Comparison of ENCODE assay signal across 9 cellular contexts in genomic region chr9:78439866-78440830, GRCh38.
DNase-seq lines count a peak whose midpoint lies in the region; ATAC-seq and TF ChIP-seq lines count a peak whose summit lies in the region.
"Had no signal": no experiment of that assay in that cellular context is flagged by ENCODE, and none has a peak within 500 bp of the region (broad histone marks: within the 10 kb centered on the region; RNA-seq: fewer than 3 reads in every experiment).

No MANE protein-coding gene starts in this region.

- no peak overlapping the region for H3K9ac ChIP-seq in IMR-90 (ENCODE audit: low read depth, low read length)

- H3K4me1 ChIP-seq in BE2C (no peaks in the 10 kb centered on the region; the same call in 1 of the 2 replicates), IMR-90 (ENCODE audit: control insufficient read depth, insufficient read depth, low read length) (no peaks in the 10 kb centered on the region)
- H3K4me1 ChIP-seq: foreskin keratinocyte had no signal

- H3K27me3 ChIP-seq in BE2C (no peaks in the 10 kb centered on the region), IMR-90 (ENCODE audit: control insufficient read depth, insufficient read depth, low read length) (peaks cover 12% of the 10 kb centered on the region)

- peak overlapping the region; percentile 49 for H2BK120ac ChIP-seq in IMR-90 (ENCODE audit: low read depth, low read length)

- H2BK15ac ChIP-seq in IMR-90 (ENCODE audit: low read depth, low read length): no peak overlapping the region

- H3K4me2 ChIP-seq in IMR-90 (ENCODE audit: low read depth, low read length): peak overlapping the region; percentile 28; the same call in 1 of the 2 replicates

- H3K79me1 ChIP-seq in IMR-90 (ENCODE audit: low read depth in 1 of 2, low read length in 2 of 2): no peaks in the 10 kb centered on the region

- peak overlapping the region; percentile 13; the same call in 1 of the 2 replicates for H3K4ac ChIP-seq in IMR-90 (ENCODE audit: low read depth, low read length)

- H2AK5ac ChIP-seq in IMR-90 (ENCODE audit: low read depth, low read length): no peak overlapping the region

- peak overlapping the region; percentile 84 for H2AFZ ChIP-seq in IMR-90 (replicated peaks; ENCODE audit: low read length, poor library complexity)

- no peak overlapping the region for H3K27ac ChIP-seq in IMR-90 (ENCODE audit: insufficient read depth, low read length)
- H3K27ac ChIP-seq: foreskin keratinocyte had no signal

- WGBS in IMR-90 (ENCODE audit: extremely low coverage in 2 of 2, insufficient read length in 1 of 2), 2 experiments: 40 to 100% methylated on average over 1 to 2 of the region's 10 CpGs

- H2BK5ac ChIP-seq in IMR-90 (ENCODE audit: low read depth, low read length, poor library complexity, severe bottlenecking): no peak overlapping the region

- BruUV-seq in IMR-90 (replicated peaks; lab: Mats Ljungman, UMichigan): no TSS peak

- H4K8ac ChIP-seq in IMR-90 (ENCODE audit: low read depth in 2 of 2, low read length in 2 of 2): no peak overlapping the region

- H3K18ac ChIP-seq in IMR-90 (ENCODE audit: low read depth, low read length): no peak overlapping the region

- no peaks in the 10 kb centered on the region for H3K9me3 ChIP-seq in BE2C
- no peaks in the 10 kb centered on the region for H3K9me3 ChIP-seq in IMR-90 (ENCODE audit: control insufficient read depth, insufficient read depth, low read length)

- no peaks in the 10 kb centered on the region for H3K9me1 ChIP-seq in IMR-90 (ENCODE audit: insufficient read depth, low read length)

- no peak overlapping the region; the same call in 1 of the 2 replicates for H4K91ac ChIP-seq in IMR-90 (ENCODE audit: insufficient read depth, low read depth, low read length)

- H4K5ac ChIP-seq in IMR-90 (ENCODE audit: low read depth, low read length): no peak overlapping the region

- intact Hi-C loops in IMR-90 (cut with micrococcal nuclease): loop anchor here (1.0 to 2.0 kb wide), 4 partner anchors 74 to 1131 kb away; partner anchors contain the start of gene TLE4

- DNase-seq in BE2C (no peak), IMR-90 (no peak), astrocyte of the spinal cord (ENCODE audit: low read depth, low spot score) (peak; percentile 6), myocyte (ENCODE audit: low read depth) (peak; percentile 7), HT-29 (ENCODE audit: low spot score) (no peak), kidney glomerular epithelial cell (lab: John Stamatoyannopoulos, UW) (no peak)

- no peak overlapping the region for H3K4me3 ChIP-seq in BE2C (ENCODE audit: low read depth, low read length)
- no peak overlapping the region for H3K4me3 ChIP-seq in IMR-90 (ENCODE audit: insufficient read depth, low read depth, low read length)
- no peak overlapping the region for H3K4me3 ChIP-seq in astrocyte of the spinal cord (ENCODE audit: low read depth, low read length)

- no peak for TF ChIP-seq RAD21 in IMR-90 (IDR thresholded peaks at IDR 0.05; ENCODE audit: low read length)

- 0 out of 2 replicates have a peak, but pooled peaks have one; percentile 26 for TF ChIP-seq CTCF in BE2C (IDR thresholded peaks at IDR 0.05; ENCODE audit: low read depth, low read length)
- no peak for TF ChIP-seq CTCF in IMR-90 (conservative IDR thresholded peaks at IDR 0.05; ENCODE audit: low read depth, low read length)
- TF ChIP-seq CTCF in astrocyte of the spinal cord (IDR thresholded peaks at IDR 0.05; ENCODE audit: low read depth, low read length): no peak

- no peak overlapping the region for H3K23ac ChIP-seq in IMR-90 (ENCODE audit: low read depth, low read length)

- H3K14ac ChIP-seq in IMR-90 (replicated peaks; ENCODE audit: low read depth, low read length): no peak overlapping the region

- peak overlapping the region; percentile 89 for H2AK9ac ChIP-seq in IMR-90 (replicated peaks; ENCODE audit: low read depth, low read length, poor library complexity)

- in situ Hi-C loops in IMR-90 (cut with MboI; ENCODE audit: low sequenced_read_pairs): loop anchor here (10.0 to 25.0 kb wide), 2 partner anchors 697 to 1125 kb away; no protein-coding TSS in a partner anchor
- in situ Hi-C loops in astrocyte of the spinal cord (cut with HindIII; ENCODE audit: low sequenced_read_pairs): no loop called here

- POLR2A ChIA-PET in IMR-90 (lab: Charles Lee; ENCODE audit: unreplicated experiment): no interaction called here

- TF ChIP-seq POLR2A in IMR-90 (IDR thresholded peaks at IDR 0.05; ENCODE audit: low read depth, low read length): no peak; the same call in 1 of the 2 replicates

- no peaks in the 10 kb centered on the region for H3K36me3 ChIP-seq in BE2C
- no peaks in the 10 kb centered on the region for H3K36me3 ChIP-seq in IMR-90 (ENCODE audit: control insufficient read depth, insufficient read depth, low read length)

- H2BK20ac ChIP-seq in IMR-90 (ENCODE audit: low read depth, low read length): 0 out of 2 replicates have a peak overlapping the region, but pooled peaks have one; percentile 56

- CTCF ChIA-PET in IMR-90 (lab: Yijun Ruan, JAX): interaction anchor here (0.7 to 1.6 kb wide), 5 partner anchors 8 to 162 kb away, joined by 3 to 14 read pairs (median 4); no protein-coding TSS in a partner anchor

- dilution Hi-C loops in IMR-90 (cut with HindIII; ENCODE audit: low sequenced_read_pairs, unreplicated experiment): no loop called here

- ATAC-seq in IMR-90 (ENCODE audit: low read depth) (no peak), HG03457 (IDR thresholded peaks at IDR 0.05; ENCODE audit: unreplicated experiment) (no peak), GM19452 (IDR thresholded peaks at IDR 0.05; ENCODE audit: unreplicated experiment) (no peak)

- no peaks in the 10 kb centered on the region for H4K20me1 ChIP-seq in IMR-90 (ENCODE audit: insufficient read depth, low read length)

- no peak overlapping the region for H3K56ac ChIP-seq in IMR-90 (ENCODE audit: extremely low read depth, insufficient read depth, low read length)

TF ChIP-seq in IMR-90, 13 proteins besides CTCF, POLR2A, EP300 and RAD21:
- TF ChIP-seq MXI1 (IDR thresholded peaks at IDR 0.05; ENCODE audit: borderline replicate concordance, low read depth, low read length) (no peak), FOS (IDR thresholded peaks at IDR 0.05; ENCODE audit: low read depth, low read length) (no peak), CHD1 (IDR thresholded peaks at IDR 0.05; ENCODE audit: low read depth, low read length) (no peak), CEBPB (IDR thresholded peaks at IDR 0.05; ENCODE audit: low read depth, low read length) (no peak), ELK1 (IDR thresholded peaks at IDR 0.05; ENCODE audit: borderline replicate concordance, low read depth, low read length) (no peak), RCOR1 (IDR thresholded peaks at IDR 0.05; ENCODE audit: insufficient replicate concordance, low read length) (no peak), MAZ (IDR thresholded peaks at IDR 0.05; ENCODE audit: borderline replicate concordance, low read depth, low read length) (no peak), MAFK (IDR thresholded peaks at IDR 0.05; ENCODE audit: low read depth, low read length) (no peak), SMC3 (IDR thresholded peaks at IDR 0.05; ENCODE audit: low read depth, low read length) (no peak), BHLHE40 (IDR thresholded peaks at IDR 0.05; ENCODE audit: low read depth, low read length) (no peak), USF2 (IDR thresholded peaks at IDR 0.05; ENCODE audit: low read depth, low read length) (no peak), NFE2L2 (IDR thresholded peaks at IDR 0.05; ENCODE audit: low read depth, low read length) (no peak), RFX5 (IDR thresholded peaks at IDR 0.05; ENCODE audit: low read depth, low read length) (no peak)

Comparison
In these comparisons a context has a peak if more than half of its experiments do, and no peak if none do; other contexts are left out.
1. DNase-seq: peak in astrocyte of the spinal cord (single experiment) and myocyte (single experiment); none in BE2C (single experiment), IMR-90 (single experiment), HT-29 (single experiment) and kidney glomerular epithelial cell (single experiment).